ENCODE assay signal across 12 cellular contexts in the genomic region with DNA sequence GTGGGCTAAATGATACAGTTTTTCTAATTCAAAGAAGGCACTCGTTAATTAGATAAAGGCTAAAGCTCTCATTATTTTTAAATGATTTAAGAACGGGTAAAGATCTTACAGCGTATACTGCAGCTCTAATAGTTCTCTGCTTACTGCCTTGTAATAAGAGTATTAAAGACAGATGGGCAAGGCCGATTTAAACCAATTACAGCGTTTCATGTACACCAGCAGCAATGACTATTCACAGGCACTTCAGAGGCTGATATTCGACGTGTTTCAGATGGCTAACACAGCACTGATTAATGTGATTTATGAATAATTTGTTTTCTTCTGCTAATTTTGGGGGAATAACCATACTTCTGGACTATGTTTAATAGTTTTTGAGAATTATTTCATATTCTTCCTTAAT.
"Had no signal": no experiment of that assay in that cellular context is flagged by ENCODE, and none has a peak within 500 bp of the region (broad histone marks: within the 10 kb centered on the region; RNA-seq: fewer than 3 reads in every experiment).

No MANE protein-coding gene starts in this region.

- ATAC-seq: activated naive CD8-positive, alpha-beta T cell treated with anti-CD3 and anti-CD28 coated beads, Interleukin-2, amount 50 U/mL, for 24 hours; left ventricle myocardium superior; stimulated activated naive CD8-positive, alpha-beta T cell treated with anti-CD3 and anti-CD28 coated beads, Interleukin-15, amount 100 ng/mL, for 72 hours; upper lobe of right lung had no signal

- DNase-seq: activated CD4-positive, alpha-beta memory T cell treated with anti-CD3 and anti-CD28 coated beads, Interleukin-2, amount 10 ng/mL, durations not matched to agents 7 days and 5 days; activated CD4-positive, CD25-positive, alpha-beta regulatory T cell treated with anti-CD3 and anti-CD28 coated beads, Interleukin-2, amount 50 U/mL, for 72 hours; activated CD8-positive, alpha-beta memory T cell treated with anti-CD3 and anti-CD28 coated beads, Interleukin-2, amount 50 U/mL, for 48 hours; activated naive CD4-positive, alpha-beta T cell; activated naive CD8-positive, alpha-beta T cell treated with anti-CD3 and anti-CD28 coated beads, Interleukin-2, amount 50 U/mL, for 24 hours; left ventricle myocardium superior; stimulated activated CD4-positive, alpha-beta T cell treated with anti-CD3 and anti-CD28 coated beads, Interleukin-12 subunit alpha, Interleukin-12 subunit beta, amount 100 ng/mL, for 4 hours; stimulated activated naive CD8-positive, alpha-beta T cell treated with anti-CD3 and anti-CD28 coated beads, Interleukin-15, amount 100 ng/mL, for 72 hours; testis; upper lobe of right lung had no signal

- FAIRE-seq: endothelial cell of umbilical vein, keratinocyte had no signal
